In the genomic region with DNA sequence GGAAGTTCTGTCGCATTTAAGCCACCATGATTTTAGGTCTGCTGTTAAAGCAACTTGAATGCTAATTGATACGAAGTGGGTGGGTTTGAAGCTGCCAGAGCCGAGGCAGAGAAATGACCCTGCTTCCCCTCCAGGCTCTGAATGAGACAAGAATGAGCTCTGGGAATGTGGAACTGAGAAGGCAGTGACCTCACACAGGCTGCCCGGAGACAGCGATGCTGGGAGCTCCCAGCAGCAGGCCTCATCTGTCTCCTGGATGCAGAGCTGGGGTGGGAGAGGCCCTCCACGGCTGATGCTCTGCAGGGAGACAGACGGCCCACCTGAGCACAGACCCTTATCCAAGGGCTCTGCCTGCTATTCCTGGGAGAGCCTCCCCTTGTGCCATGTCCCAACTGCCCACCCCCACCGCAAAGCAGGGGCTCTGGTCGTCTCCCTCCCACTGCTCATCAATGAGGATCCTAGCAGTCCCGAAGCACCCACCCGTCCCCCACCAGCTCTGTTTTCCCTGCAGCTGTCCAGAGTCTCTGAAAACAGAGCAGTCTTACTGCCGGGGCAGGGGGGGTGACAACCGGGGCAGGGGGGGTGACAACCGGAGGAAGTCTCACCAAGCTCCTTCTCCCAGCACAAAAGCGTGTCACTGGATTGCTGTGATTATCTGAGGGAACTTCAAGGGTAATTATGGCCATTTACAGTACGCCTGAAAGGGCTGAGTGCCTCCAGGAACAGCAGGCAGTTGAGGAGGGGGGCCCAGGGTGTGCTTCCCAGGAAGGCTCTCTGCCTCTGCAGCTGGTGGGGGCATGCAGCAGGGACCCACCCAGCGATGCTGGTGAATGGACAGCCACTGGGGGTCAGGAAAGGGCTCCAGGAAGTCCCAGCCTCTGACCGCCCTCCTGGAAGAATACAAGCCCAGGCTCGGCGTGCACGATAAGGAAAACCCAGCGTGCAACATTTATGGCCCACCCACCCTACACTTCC, we compare ENCODE assay signal across 11 cellular contexts.
A peak's percentile ranks its signal among the peaks of the same experiment; 100 is the strongest.
DNase-seq lines count a peak whose midpoint lies in the region; TF ChIP-seq lines count a peak whose summit lies in the region.
"Had no signal": no experiment of that assay in that cellular context is flagged by ENCODE, and none has a peak within 500 bp of the region (broad histone marks: within the 10 kb centered on the region; RNA-seq: fewer than 3 reads in every experiment).

No MANE protein-coding gene starts in this region.

- peaks cover 5% of the 10 kb centered on the region for H3K27me3 Mint-ChIP-seq in neural progenitor cell (ENCODE audit: insufficient read depth, low read depth)
- H3K27me3 Mint-ChIP-seq in activated naive CD8-positive, alpha-beta T cell treated with anti-CD3 and anti-CD28 coated beads for 36 hours: no peaks in the 10 kb centered on the region

- H3K4me2 ChIP-seq in neural progenitor cell: no peak overlapping the region

- DNase-seq in COR-L47 (lab: John Stamatoyannopoulos, UW): peak; percentile 68
- DNase-seq in NCI-H1436 (lab: John Stamatoyannopoulos, UW): peak; percentile 77
- DNase-seq in caudate nucleus (lab: John Stamatoyannopoulos, UW): peak in 2 of 61 donors; percentile 23 to 28
- no peak for DNase-seq in neural progenitor cell (ENCODE audit: low spot score)
- no peak for DNase-seq in activated naive CD8-positive, alpha-beta T cell treated with anti-CD3 and anti-CD28 coated beads for 36 hours
- no peak for DNase-seq in DMS114 treated with DMSO at 0.1 percent for 48 hours (lab: John Stamatoyannopoulos, UW; ENCODE audit: unreplicated experiment)
- no peak for DNase-seq in activated gamma-delta T cell (lab: John Stamatoyannopoulos, UW)
- DNase-seq: effector memory CD4-positive, alpha-beta T cell; Karpas-422; upper lobe of right lung had no signal

- no peaks in the 10 kb centered on the region for H4K20me1 ChIP-seq in neural progenitor cell (ENCODE audit: low read depth)

- H3K36me3 ChIP-seq in muscle layer of duodenum (ENCODE audit: control insufficient read depth in 1 of 2, insufficient read depth in 2 of 2, low read length in 2 of 2) (peaks cover 0 to 8% of the 10 kb centered on the region in 2 donors), neural progenitor cell (no peaks in the 10 kb centered on the region)

- H2AFZ ChIP-seq in neural progenitor cell (replicated peaks): no peak overlapping the region

- H3K27ac Mint-ChIP-seq in neural progenitor cell: no peak overlapping the region
- no peak overlapping the region for H3K27ac Mint-ChIP-seq in activated naive CD8-positive, alpha-beta T cell treated with anti-CD3 and anti-CD28 coated beads for 36 hours

- TF ChIP-seq CTCF in neural progenitor cell (IDR thresholded peaks at IDR 0.05): no peak

- no peaks in the 10 kb centered on the region for H3K27me3 ChIP-seq in muscle layer of duodenum (ENCODE audit: low read depth, low read length)
- H3K27me3 ChIP-seq in neural progenitor cell: no peaks in the 10 kb centered on the region
- H3K27me3 ChIP-seq: upper lobe of right lung had no signal

- H3K36me3 Mint-ChIP-seq in neural progenitor cell: peaks cover 4% of the 10 kb centered on the region
- peaks cover 13% of the 10 kb centered on the region for H3K36me3 Mint-ChIP-seq in activated naive CD8-positive, alpha-beta T cell treated with anti-CD3 and anti-CD28 coated beads for 36 hours

- H3K4me1 ChIP-seq in muscle layer of duodenum (ENCODE audit: control insufficient read depth in 1 of 2, insufficient read depth in 2 of 2, low read length in 2 of 2) (peaks cover 8 to 29% of the 10 kb centered on the region in 2 donors), neural progenitor cell (no peaks in the 10 kb centered on the region)

- no peaks in the 10 kb centered on the region for H3K9me3 Mint-ChIP-seq in neural progenitor cell
- no peaks in the 10 kb centered on the region for H3K9me3 Mint-ChIP-seq in activated naive CD8-positive, alpha-beta T cell treated with anti-CD3 and anti-CD28 coated beads for 36 hours

- H3K79me2 ChIP-seq in neural progenitor cell (ENCODE audit: low read depth): no peaks in the 10 kb centered on the region

- no peak overlapping the region for H3K9ac ChIP-seq in neural progenitor cell

- H3F3A ChIP-seq in neural progenitor cell (ENCODE audit: low read depth): no peaks in the 10 kb centered on the region

- H3K4me3 Mint-ChIP-seq in neural progenitor cell: no peak overlapping the region
- H3K4me3 Mint-ChIP-seq in activated naive CD8-positive, alpha-beta T cell treated with anti-CD3 and anti-CD28 coated beads for 36 hours: no peak overlapping the region

- H3K27ac ChIP-seq in caudate nucleus (ENCODE audit: low read depth, low read length) (peak overlapping the region; percentile 45), muscle layer of duodenum (ENCODE audit: low read length) (peak overlapping the region; percentile 5), neural progenitor cell (no peak overlapping the region)
- H3K27ac ChIP-seq: upper lobe of right lung had no signal

- H3K4me1 Mint-ChIP-seq in neural progenitor cell: peaks cover 3% of the 10 kb centered on the region
- no peaks in the 10 kb centered on the region for H3K4me1 Mint-ChIP-seq in activated naive CD8-positive, alpha-beta T cell treated with anti-CD3 and anti-CD28 coated beads for 36 hours

- H3K4me3 ChIP-seq in muscle layer of duodenum (ENCODE audit: low read depth in 1 of 2, low read length in 2 of 2) (no peak overlapping the region), neural progenitor cell (no peak overlapping the region)
- H3K4me3 ChIP-seq: upper lobe of right lung had no signal

- H3K9me3 ChIP-seq in muscle layer of duodenum (ENCODE audit: control insufficient read depth in 1 of 2, low read length in 2 of 2) (no peaks in the 10 kb centered on the region), neural progenitor cell (ENCODE audit: low read depth) (no peaks in the 10 kb centered on the region)
- H3K9me3 ChIP-seq: upper lobe of right lung had no signal

Comparison
In these comparisons a context has a peak if more than half of its experiments do, and no peak if none do; other contexts are left out.
1. DNase-seq: peak in COR-L47 (single experiment) and NCI-H1436 (single experiment); none in neural progenitor cell (single experiment), activated naive CD8-positive, alpha-beta T cell treated with anti-CD3 and anti-CD28 coated beads for 36 hours (single experiment), DMS114 treated with DMSO at 0.1 percent for 48 hours (single experiment) and activated gamma-delta T cell (single experiment).